In the genomic region with DNA sequence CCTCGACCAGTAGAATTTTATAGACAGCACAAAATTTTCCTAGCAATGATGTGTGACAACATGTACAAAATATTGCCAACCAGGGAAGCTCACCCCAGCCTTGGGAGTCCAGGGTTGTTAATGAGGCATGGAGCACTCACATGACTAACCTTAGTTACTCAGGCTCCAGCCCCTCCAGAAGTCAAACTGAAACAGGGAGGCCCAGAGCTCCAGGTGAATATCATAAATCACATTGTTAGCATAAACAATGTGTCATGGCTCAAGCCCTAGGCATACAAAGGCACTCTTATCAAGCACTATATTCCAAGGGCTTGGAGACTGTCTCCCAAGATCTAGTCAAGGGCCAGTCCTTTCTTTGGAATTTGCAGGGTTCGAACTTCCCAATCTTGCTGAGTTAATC, we compare ENCODE assay signal across 1 cellular context.
TF ChIP-seq lines count a peak whose summit lies in the region.

No MANE protein-coding gene starts in this region.

TF ChIP-seq in K562, 482 proteins besides CTCF, POLR2A, EP300 and RAD21:
- TF ChIP-seq ZNF507 (tag; conservative IDR thresholded peaks at IDR 0.05) = no peak
- TF ChIP-seq, protein P1, sequence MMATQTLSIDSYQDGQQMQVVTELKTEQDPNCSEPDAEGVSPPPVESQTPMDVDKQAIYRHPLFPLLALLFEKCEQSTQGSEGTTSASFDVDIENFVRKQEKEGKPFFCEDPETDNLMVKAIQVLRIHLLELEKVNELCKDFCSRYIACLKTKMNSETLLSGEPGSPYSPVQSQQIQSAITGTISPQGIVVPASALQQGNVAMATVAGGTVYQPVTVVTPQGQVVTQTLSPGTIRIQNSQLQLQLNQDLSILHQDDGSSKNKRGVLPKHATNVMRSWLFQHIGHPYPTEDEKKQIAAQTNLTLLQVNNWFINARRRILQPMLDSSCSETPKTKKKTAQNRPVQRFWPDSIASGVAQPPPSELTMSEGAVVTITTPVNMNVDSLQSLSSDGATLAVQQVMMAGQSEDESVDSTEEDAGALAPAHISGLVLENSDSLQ (IDR thresholded peaks at IDR 0.05) = peak; percentile 92
- TF ChIP-seq NEUROD1 (IDR thresholded peaks at IDR 0.05; ENCODE audit: borderline replicate concordance, low read depth, low read length, partially characterized antibody) = no peak
- TF ChIP-seq, protein P2, sequence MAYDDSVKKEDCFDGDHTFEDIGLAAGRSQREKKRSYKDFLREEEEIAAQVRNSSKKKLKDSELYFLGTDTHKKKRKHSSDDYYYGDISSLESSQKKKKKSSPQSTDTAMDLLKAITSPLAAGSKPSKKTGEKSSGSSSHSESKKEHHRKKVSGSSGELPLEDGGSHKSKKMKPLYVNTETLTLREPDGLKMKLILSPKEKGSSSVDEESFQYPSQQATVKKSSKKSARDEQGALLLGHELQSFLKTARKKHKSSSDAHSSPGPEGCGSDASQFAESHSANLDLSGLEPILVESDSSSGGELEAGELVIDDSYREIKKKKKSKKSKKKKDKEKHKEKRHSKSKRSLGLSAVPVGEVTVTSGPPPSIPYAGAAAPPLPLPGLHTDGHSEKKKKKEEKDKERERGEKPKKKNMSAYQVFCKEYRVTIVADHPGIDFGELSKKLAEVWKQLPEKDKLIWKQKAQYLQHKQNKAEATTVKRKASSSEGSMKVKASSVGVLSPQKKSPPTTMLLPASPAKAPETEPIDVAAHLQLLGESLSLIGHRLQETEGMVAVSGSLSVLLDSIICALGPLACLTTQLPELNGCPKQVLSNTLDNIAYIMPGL (CRISPR knock-in tag; IDR thresholded peaks at IDR 0.05) = no peak
- peak; percentile 63; the same call in 1 of the 2 replicates for TF ChIP-seq SOX6 (IDR thresholded peaks at IDR 0.05)
- no peak for TF ChIP-seq ZNF282 (CRISPR knock-in tag; IDR thresholded peaks at IDR 0.05)
- TF ChIP-seq RBFOX2 (IDR thresholded peaks at IDR 0.05; ENCODE audit: low read depth, low read length) = no peak
- no peak for TF ChIP-seq ZNF445 (CRISPR knock-in tag; IDR thresholded peaks at IDR 0.05; ENCODE audit: low read depth)
- peak; percentile 36; the same call in 1 of the 2 replicates for TF ChIP-seq ARID1B (IDR thresholded peaks at IDR 0.05)
- no peak for TF ChIP-seq CC2D1A (IDR thresholded peaks at IDR 0.05)
- TF ChIP-seq MEIS2 (IDR thresholded peaks at IDR 0.05; ENCODE audit: partially characterized antibody) = peak; percentile 98
- TF ChIP-seq CXXC5 (CRISPR knock-in tag; IDR thresholded peaks at IDR 0.05) = 0 out of 2 replicates have a peak, but pooled peaks have one; percentile 11
- TF ChIP-seq CBFA2T3 (IDR thresholded peaks at IDR 0.05) = peak; percentile 45; the same call in 1 of the 2 replicates
- peak; percentile 75; the same call in 1 of the 2 replicates for TF ChIP-seq ZNF263 (CRISPR knock-in tag; IDR thresholded peaks at IDR 0.05; ENCODE audit: borderline replicate concordance)
- TF ChIP-seq, protein P3, sequence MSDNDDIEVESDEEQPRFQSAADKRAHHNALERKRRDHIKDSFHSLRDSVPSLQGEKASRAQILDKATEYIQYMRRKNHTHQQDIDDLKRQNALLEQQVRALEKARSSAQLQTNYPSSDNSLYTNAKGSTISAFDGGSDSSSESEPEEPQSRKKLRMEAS (CRISPR knock-in tag; IDR thresholded peaks at IDR 0.05) = no peak
- no peak for TF ChIP-seq ZNF134 (CRISPR knock-in tag; conservative IDR thresholded peaks at IDR 0.05)
- TF ChIP-seq, protein P4, sequence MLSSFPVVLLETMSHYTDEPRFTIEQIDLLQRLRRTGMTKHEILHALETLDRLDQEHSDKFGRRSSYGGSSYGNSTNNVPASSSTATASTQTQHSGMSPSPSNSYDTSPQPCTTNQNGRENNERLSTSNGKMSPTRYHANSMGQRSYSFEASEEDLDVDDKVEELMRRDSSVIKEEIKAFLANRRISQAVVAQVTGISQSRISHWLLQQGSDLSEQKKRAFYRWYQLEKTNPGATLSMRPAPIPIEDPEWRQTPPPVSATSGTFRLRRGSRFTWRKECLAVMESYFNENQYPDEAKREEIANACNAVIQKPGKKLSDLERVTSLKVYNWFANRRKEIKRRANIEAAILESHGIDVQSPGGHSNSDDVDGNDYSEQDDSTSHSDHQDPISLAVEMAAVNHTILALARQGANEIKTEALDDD (IDR thresholded peaks at IDR 0.05) = peak; percentile 60
- TF ChIP-seq KDM5B (IDR thresholded peaks at IDR 0.05; ENCODE audit: insufficient replicate concordance, low read depth, low read length) = no peak
- peak; percentile 56; the same call in 1 of the 2 replicates for TF ChIP-seq ZEB2 (IDR thresholded peaks at IDR 0.05)
- TF ChIP-seq PTBP1 (IDR thresholded peaks at IDR 0.05; ENCODE audit: low read depth, low read length) = no peak
- 0 out of 2 replicates have a peak, but pooled peaks have one; percentile 22 for TF ChIP-seq BHLHE40 (IDR thresholded peaks at IDR 0.05; ENCODE audit: low read length)
- TF ChIP-seq, protein P5, sequence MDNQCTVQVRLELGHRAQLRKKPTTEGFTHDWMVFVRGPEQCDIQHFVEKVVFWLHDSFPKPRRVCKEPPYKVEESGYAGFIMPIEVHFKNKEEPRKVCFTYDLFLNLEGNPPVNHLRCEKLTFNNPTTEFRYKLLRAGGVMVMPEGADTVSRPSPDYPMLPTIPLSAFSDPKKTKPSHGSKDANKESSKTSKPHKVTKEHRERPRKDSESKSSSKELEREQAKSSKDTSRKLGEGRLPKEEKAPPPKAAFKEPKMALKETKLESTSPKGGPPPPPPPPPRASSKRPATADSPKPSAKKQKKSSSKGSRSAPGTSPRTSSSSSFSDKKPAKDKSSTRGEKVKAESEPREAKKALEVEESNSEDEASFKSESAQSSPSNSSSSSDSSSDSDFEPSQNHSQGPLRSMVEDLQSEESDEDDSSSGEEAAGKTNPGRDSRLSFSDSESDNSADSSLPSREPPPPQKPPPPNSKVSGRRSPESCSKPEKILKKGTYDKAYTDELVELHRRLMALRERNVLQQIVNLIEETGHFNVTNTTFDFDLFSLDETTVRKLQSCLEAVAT (IDR thresholded peaks at IDR 0.05) = no peak
- no peak for TF ChIP-seq KDM2B (CRISPR knock-in tag; IDR thresholded peaks at IDR 0.05)
- TF ChIP-seq PYGO2 (tag; IDR thresholded peaks at IDR 0.05) = no peak
- no peak for TF ChIP-seq JUN (IDR thresholded peaks at IDR 0.05; ENCODE audit: borderline replicate concordance, low read depth, low read length)
- no peak for TF ChIP-seq JUN (CRISPR knock-in tag; IDR thresholded peaks at IDR 0.05; ENCODE audit: borderline replicate concordance)
- TF ChIP-seq, protein P6, sequence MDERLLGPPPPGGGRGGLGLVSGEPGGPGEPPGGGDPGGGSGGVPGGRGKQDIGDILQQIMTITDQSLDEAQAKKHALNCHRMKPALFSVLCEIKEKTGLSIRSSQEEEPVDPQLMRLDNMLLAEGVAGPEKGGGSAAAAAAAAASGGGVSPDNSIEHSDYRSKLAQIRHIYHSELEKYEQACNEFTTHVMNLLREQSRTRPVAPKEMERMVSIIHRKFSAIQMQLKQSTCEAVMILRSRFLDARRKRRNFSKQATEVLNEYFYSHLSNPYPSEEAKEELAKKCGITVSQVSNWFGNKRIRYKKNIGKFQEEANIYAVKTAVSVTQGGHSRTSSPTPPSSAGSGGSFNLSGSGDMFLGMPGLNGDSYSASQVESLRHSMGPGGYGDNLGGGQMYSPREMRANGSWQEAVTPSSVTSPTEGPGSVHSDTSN (CRISPR knock-in tag; IDR thresholded peaks at IDR 0.05; ENCODE audit: low read depth) = no peak
- TF ChIP-seq, protein P6 (tag; conservative IDR thresholded peaks at IDR 0.05; ENCODE audit: low read depth) = peak; percentile 79
- peak; percentile 20; the same call in 1 of the 2 replicates for TF ChIP-seq ZNF316 (IDR thresholded peaks at IDR 0.05)
- TF ChIP-seq LARP7 (IDR thresholded peaks at IDR 0.05) = no peak
- peak; percentile 26; the same call in 1 of the 2 replicates for TF ChIP-seq JUND (IDR thresholded peaks at IDR 0.05; ENCODE audit: borderline replicate concordance, low read depth, low read length)
- 0 out of 3 replicates have a peak, but pooled peaks have one; percentile 9 for TF ChIP-seq JUND (tag; IDR thresholded peaks at IDR 0.05; ENCODE audit: borderline replicate concordance, low read depth, low read length)
- TF ChIP-seq PCBP1 (IDR thresholded peaks at IDR 0.05; ENCODE audit: low read depth, low read length, poor library complexity, severe bottlenecking) = no peak
TF ChIP-seq in K562: peak in this region for 13.
